In genomic region chr1:158035976-158036583, GRCh38 we compare ENCODE assay signal across 8 cellular contexts. TPM values are rescaled to one million over a fixed set of nuclear protein-coding genes. Genes with fewer than 3 reads are reported as not detected.
A peak's percentile ranks its signal among the peaks of the same experiment; 100 is the strongest.
DNase-seq lines count a peak whose midpoint lies in the region; ATAC-seq and TF ChIP-seq lines count a peak whose summit lies in the region.

No MANE protein-coding gene starts in this region.

- DNase-seq in GM12864 (ENCODE audit: low read depth) (peak; percentile 7), SJSA1 (ENCODE audit: low read depth in 1 of 2, low spot score in 2 of 2) (peak; percentile 55 to 70), fibroblast of villous mesenchyme (ENCODE audit: low read depth) (peak; percentile 82), gastrocnemius medialis (no peak)
- DNase-seq in activated naive CD4-positive, alpha-beta T cell treated with anti-CD3 and anti-CD28 coated beads, Interleukin-2, amount 50 U/mL, for 16 hours, result no peak

- in situ Hi-C loops in gastrocnemius medialis (cut with MboI; ENCODE audit: low sequenced_read_pairs in 4 of 4), result no loop called here

- TF ChIP-seq CTCF in 22Rv1 (IDR thresholded peaks at IDR 0.05), result peak; percentile 90
- TF ChIP-seq CTCF in GM12864 (IDR thresholded peaks at IDR 0.05; ENCODE audit: low read depth, low read length, missing control alignments), result peak; percentile 38
- TF ChIP-seq CTCF in fibroblast of villous mesenchyme (IDR thresholded peaks at IDR 0.05; ENCODE audit: insufficient read depth, low read depth, low read length), result peak; percentile 72
- TF ChIP-seq CTCF in gastrocnemius medialis (IDR thresholded peaks at IDR 0.05 in 4 of 5, conservative IDR thresholded peaks at IDR 0.05 in 1 of 5), result peak; percentile 14 to 59 (median 49)

- H3K4me1 ChIP-seq in SJSA1 (replicated peaks) (peaks cover 26% of the 10 kb centered on the region), gastrocnemius medialis (no peaks in the 10 kb centered on the region)

- H3K27ac ChIP-seq in 22Rv1 (no peak overlapping the region), SJSA1 (no peak overlapping the region), gastrocnemius medialis (no peak overlapping the region)

- intact Hi-C loops in gastrocnemius medialis (cut with DNase I; ENCODE audit: low total_unique reads), result loop anchor here (1.0 kb wide), 1 partner anchor 44 kb away; no protein-coding TSS in a partner anchor

- no peak for TF ChIP-seq POLR2A in gastrocnemius medialis (IDR thresholded peaks at IDR 0.05)

- ATAC-seq in gastrocnemius medialis, result no peak
- no peak for ATAC-seq in HG03196 (IDR thresholded peaks at IDR 0.05; ENCODE audit: unreplicated experiment)
- no peak for ATAC-seq in HG03095 (IDR thresholded peaks at IDR 0.05; ENCODE audit: unreplicated experiment)

- H3K36me3 ChIP-seq in SJSA1 (peaks cover 44% of the 10 kb centered on the region), gastrocnemius medialis (no peaks in the 10 kb centered on the region)

- H3K9me3 ChIP-seq in SJSA1 (replicated peaks) (no peaks in the 10 kb centered on the region), gastrocnemius medialis (no peaks in the 10 kb centered on the region)

- no peak overlapping the region for H3K4me3 ChIP-seq in GM12864 (ENCODE audit: low read depth, low read length)
- no peak overlapping the region for H3K4me3 ChIP-seq in SJSA1
- H3K4me3 ChIP-seq in fibroblast of villous mesenchyme (ENCODE audit: low read depth, low read length), result no peak overlapping the region
- no peak overlapping the region for H3K4me3 ChIP-seq in gastrocnemius medialis

- H3K27me3 ChIP-seq in SJSA1 (replicated peaks) (no peaks in the 10 kb centered on the region), gastrocnemius medialis (no peaks in the 10 kb centered on the region)

RNA-seq across cellular contexts. Expression of gene KIRREL1, which starts 42.6 kb away (rescaled TPM):
- 83.9 and 123 TPM in 2 replicates for total RNA-seq in SJSA1 (2014; rRNA removed; shearing (Covaris generic))
- 120 TPM in 2 replicates for total RNA-seq in fibroblast of villous mesenchyme
- 10 to 100 TPM in 1 of 4 donors, 1 to 10 TPM in 3; 2.8 to 15.1 (median 6.6) TPM for total RNA-seq in gastrocnemius medialis

Comparison
In these comparisons a context has a peak if more than half of its experiments do, and no peak if none do; other contexts are left out.
1. CTCF ChIP-seq: peak in every context shown above with its lines; median percentile 90 in 22Rv1; 72 in fibroblast of villous mesenchyme; 49 in gastrocnemius medialis; 38 in GM12864.
2. DNase-seq: peak in GM12864 (single experiment), SJSA1 (2 of 2) and fibroblast of villous mesenchyme (single experiment); none in gastrocnemius medialis (0 of 2) and activated naive CD4-positive, alpha-beta T cell treated with anti-CD3 and anti-CD28 coated beads, Interleukin-2, amount 50 U/mL, for 16 hours (single experiment).